Comparison of ENCODE assay signal across 7 cellular contexts in genomic region chr12:30457621-30458289, GRCh38.
DNase-seq lines count a peak whose midpoint lies in the region; ATAC-seq and TF ChIP-seq lines count a peak whose summit lies in the region.

No MANE protein-coding gene starts in this region.

- no peak for TF ChIP-seq POLR2A in gastroesophageal sphincter (IDR thresholded peaks at IDR 0.05)
- no peak for TF ChIP-seq POLR2A in spleen (IDR thresholded peaks at IDR 0.05)
- no peak for TF ChIP-seq POLR2A in lower leg skin (IDR thresholded peaks at IDR 0.05)

- 50 to 63% methylated on average over 3 of the region's 3 CpGs for WGBS in gastroesophageal sphincter (ENCODE audit: low coverage in 1 of 2), 2 donors
- WGBS in spleen, 5 donors, result 43 to 54% (median 49%) methylated on average over 3 of the region's 3 CpGs
- 40 to 45% methylated on average over 3 of the region's 3 CpGs for WGBS in lower leg skin, 2 donors

- TF ChIP-seq EP300 in gastroesophageal sphincter (IDR thresholded peaks at IDR 0.05), result no peak

- TF ChIP-seq CTCF in gastroesophageal sphincter (IDR thresholded peaks at IDR 0.05) (peak in 2 of 4 experiments; percentile 13 to 28), spleen (IDR thresholded peaks at IDR 0.05 in 8 of 11, conservative IDR thresholded peaks at IDR 0.05 in 3 of 11) (peak in 4 of 11 experiments; percentile 11 to 40 (median 27)), lower leg skin (IDR thresholded peaks at IDR 0.05) (no peak)

- intact Hi-C loops in spleen (cut with DNase I; ENCODE audit: low total_unique reads) (no loop called here), lower leg skin (cut with DNase I; ENCODE audit: low total_unique reads) (no loop called here)

- H3K4me1 ChIP-seq in gastroesophageal sphincter (no peaks in the 10 kb centered on the region), spleen (no peaks in the 10 kb centered on the region)

- H3K9me3 ChIP-seq in gastroesophageal sphincter (no peaks in the 10 kb centered on the region), spleen (peaks cover 0 to 4% (median 0%) of the 10 kb centered on the region in 8 donors)

- H3K36me3 ChIP-seq in gastroesophageal sphincter (no peaks in the 10 kb centered on the region), spleen (no peaks in the 10 kb centered on the region)

- no peak overlapping the region for H3K27ac ChIP-seq in gastroesophageal sphincter
- peak overlapping the region in 7 of 8 donors; percentile 36 to 66 (median 56) for H3K27ac ChIP-seq in spleen

- CTCF ChIA-PET in HEK293T (lab: Yijun Ruan, JAX), result interaction anchor here (0.6 to 1.4 kb wide), 4 partner anchors 10 to 882 kb away, joined by 3 read pairs; no protein-coding TSS in a partner anchor

- POLR2A ChIA-PET in HEK293T (lab: Yijun Ruan, JAX), result no interaction called here

- H3K4me3 ChIP-seq in gastroesophageal sphincter (no peak overlapping the region), spleen (no peak overlapping the region), lower leg skin (ENCODE audit: low read depth, poor library complexity, severe bottlenecking) (no peak overlapping the region)

- H3K27me3 ChIP-seq in gastroesophageal sphincter, result no peaks in the 10 kb centered on the region
- H3K27me3 ChIP-seq in spleen (replicated peaks in 1 of 7), result no peaks in the 10 kb centered on the region

- ATAC-seq in gastroesophageal sphincter, result peak; percentile 78

- DNase-seq in HEK293T (ENCODE audit: extremely low spot score) (peak; percentile 32), RPMI7951 (ENCODE audit: low read depth) (peak; percentile 61), spleen (no peak), lower leg skin (ENCODE audit: low spot score in 2 of 2) (no peak), activated gamma-delta T cell (lab: John Stamatoyannopoulos, UW) (no peak)
- no peak for DNase-seq in activated CD4-positive, alpha-beta T cell treated with anti-CD3 and anti-CD28 coated beads for 4 hours

TF ChIP-seq in HEK293T, 16 proteins besides CTCF, POLR2A, EP300 and RAD21:
- TF ChIP-seq ARNT (IDR thresholded peaks at IDR 0.05) (no peak), PKNOX1 (IDR thresholded peaks at IDR 0.05) (no peak), CTBP1 (IDR thresholded peaks at IDR 0.05; ENCODE audit: borderline replicate concordance) (no peak), NFRKB (IDR thresholded peaks at IDR 0.05) (no peak), FOXA1 (IDR thresholded peaks at IDR 0.05) (no peak), BHLHE40 (IDR thresholded peaks at IDR 0.05; ENCODE audit: borderline replicate concordance) (no peak), SP1 (IDR thresholded peaks at IDR 0.05) (no peak), ELF4 (IDR thresholded peaks at IDR 0.05) (no peak), TARDBP (IDR thresholded peaks at IDR 0.05) (no peak), HDGF (IDR thresholded peaks at IDR 0.05; ENCODE audit: borderline replicate concordance) (no peak), SUZ12 (IDR thresholded peaks at IDR 0.05) (no peak), ZNF384 (IDR thresholded peaks at IDR 0.05) (no peak)

Comparison
In these comparisons a context has a peak if more than half of its experiments do, and no peak if none do; other contexts are left out.
1. DNase-seq: peak in HEK293T (single experiment) and RPMI7951 (single experiment); none in spleen (single experiment), activated CD4-positive, alpha-beta T cell treated with anti-CD3 and anti-CD28 coated beads for 4 hours (0 of 2), lower leg skin (0 of 2) and activated gamma-delta T cell (single experiment).
2. H3K27ac ChIP-seq: peak in spleen (7 of 8); none in gastroesophageal sphincter (0 of 4).